8 cellular contexts compared by ENCODE assay signal in the genomic region with DNA sequence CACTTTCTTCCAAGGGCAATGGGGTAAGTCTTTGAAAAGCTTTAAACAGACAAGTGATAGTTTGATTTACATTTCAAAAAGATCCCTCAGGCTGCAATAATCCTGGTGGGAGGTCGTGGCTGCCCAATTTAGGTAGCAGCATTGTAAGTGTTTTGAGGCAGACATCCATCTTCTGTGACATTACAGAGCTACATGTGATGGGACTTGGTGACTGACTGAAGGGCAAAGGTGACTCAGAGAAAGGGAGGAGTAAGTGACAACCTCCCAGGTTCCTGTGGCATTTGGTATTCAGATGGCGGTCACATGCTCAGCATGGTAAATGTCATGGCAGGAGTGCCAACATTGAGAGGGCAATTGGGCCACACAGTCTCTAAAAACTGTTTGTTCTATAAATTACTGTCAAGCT. TPM values are rescaled to one million over a fixed set of nuclear protein-coding genes. Genes with fewer than 3 reads are reported as not detected.
A peak's percentile ranks its signal among the peaks of the same experiment; 100 is the strongest.
DNase-seq lines count a peak whose midpoint lies in the region; TF ChIP-seq lines count a peak whose summit lies in the region.

No MANE protein-coding gene starts in this region.

- H3K4me1 ChIP-seq in left ventricle myocardium inferior: peaks cover 98% of the 10 kb centered on the region

- no peak for TF ChIP-seq CTCF in left ventricle myocardium inferior (IDR thresholded peaks at IDR 0.05; ENCODE audit: borderline replicate concordance)

- intact Hi-C loops in left ventricle myocardium inferior (cut with micrococcal nuclease): no loop called here

- DNase-seq in NCI-H69 (lab: John Stamatoyannopoulos, UW): peak; percentile 91
- peak; percentile 28 for DNase-seq in activated T-cell treated with anti-CD3 and anti-CD28 coated beads for 4 hours
- no peak for DNase-seq in left ventricle myocardium inferior
- DNase-seq in stimulated activated CD8-positive, alpha-beta memory T cell treated with anti-CD3 and anti-CD28 coated beads, Interleukin-7, amount 100 ng/mL, for 4 hours (ENCODE audit: low read depth in 2 of 2): peak; percentile 36 to 50
- DNase-seq in NK-92 (lab: John Stamatoyannopoulos, UW; ENCODE audit: unreplicated experiment): no peak
- DNase-seq in ureter (ENCODE audit: low spot score): no peak
- no peak for DNase-seq in NAMALWA (ENCODE audit: low spot score)
- DNase-seq in NCI-H446 treated with DMSO at 0.1 percent for 48 hours (lab: John Stamatoyannopoulos, UW): no peak

- no peaks in the 10 kb centered on the region for H3K36me3 ChIP-seq in left ventricle myocardium inferior

- H3K4me3 ChIP-seq in left ventricle myocardium inferior: no peak overlapping the region

- no peaks in the 10 kb centered on the region for H3K9me3 ChIP-seq in left ventricle myocardium inferior (replicated peaks)

- no peaks in the 10 kb centered on the region for H3K27me3 ChIP-seq in left ventricle myocardium inferior (ENCODE audit: low read depth)

- H3K27ac ChIP-seq in left ventricle myocardium inferior (replicated peaks): peak overlapping the region; percentile 75

RNA-seq across cellular contexts. Expression of a gene that starts 26.5 kb away (rescaled TPM):
- 116 TPM for total RNA-seq in left ventricle myocardium inferior
- total RNA-seq in ureter: 295 TPM

Comparison
In these comparisons a context has a peak if more than half of its experiments do, and no peak if none do; other contexts are left out.
1. DNase-seq: peak in NCI-H69 (single experiment), activated T-cell treated with anti-CD3 and anti-CD28 coated beads for 4 hours (single experiment) and stimulated activated CD8-positive, alpha-beta memory T cell treated with anti-CD3 and anti-CD28 coated beads, Interleukin-7, amount 100 ng/mL, for 4 hours (2 of 2); none in left ventricle myocardium inferior (single experiment), NK-92 (single experiment), ureter (single experiment), NAMALWA (single experiment) and NCI-H446 treated with DMSO at 0.1 percent for 48 hours (single experiment).